11 cellular contexts compared by ENCODE assay signal in the genomic region with DNA sequence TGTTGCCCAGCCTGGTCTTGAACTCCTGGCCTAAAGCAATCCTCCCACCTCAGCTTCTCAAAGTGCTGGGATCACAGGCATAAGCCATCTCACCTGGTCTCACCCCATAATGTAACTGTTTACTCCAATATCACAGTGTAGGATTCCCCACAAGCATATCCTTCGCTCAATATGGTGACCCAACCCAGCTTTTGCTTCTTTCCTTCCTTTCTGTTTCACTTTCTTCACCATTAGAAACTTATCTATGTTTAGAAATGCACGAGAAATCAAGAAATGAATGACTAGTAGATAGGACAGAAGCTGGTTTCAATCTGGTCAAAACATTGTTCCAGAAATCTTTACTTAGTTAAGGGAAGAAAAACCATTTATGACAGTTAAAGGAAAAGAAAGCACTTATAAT. TPM values are rescaled to one million over a fixed set of nuclear protein-coding genes. Genes with fewer than 3 reads are reported as not detected.
DNase-seq lines count a peak whose midpoint lies in the region; ATAC-seq, FAIRE-seq and TF ChIP-seq lines count a peak whose summit lies in the region.
"Had no signal": no experiment of that assay in that cellular context is flagged by ENCODE, and none has a peak within 500 bp of the region (broad histone marks: within the 10 kb centered on the region; RNA-seq: fewer than 3 reads in every experiment).

No MANE protein-coding gene starts in this region.

- peaks cover 9% of the 10 kb centered on the region for H3K36me3 Mint-ChIP-seq in activated CD4-positive, alpha-beta T cell treated with anti-CD3 and anti-CD28 coated beads, Interleukin-2, amount 10 ng/mL, durations not matched to agents 24 days and 14 days (ENCODE audit: low read depth)

- peak overlapping the region; percentile 85 for H3K27ac Mint-ChIP-seq in activated CD4-positive, alpha-beta T cell treated with anti-CD3 and anti-CD28 coated beads, Interleukin-2, amount 10 ng/mL, durations not matched to agents 24 days and 14 days

- peak overlapping the region in 1 of 2 donors; percentile 64 for H3K27ac ChIP-seq in small intestine (ENCODE audit: low read depth in 1 of 2, low read length in 1 of 2)

- no peak for FAIRE-seq in small intestine (lab: Jason Lieb, UNC)
- no peak for FAIRE-seq in HTR-8/SVneo (lab: Jason Lieb, UNC)
- FAIRE-seq: A204.1 had no signal

- H3K9me3 ChIP-seq in small intestine (ENCODE audit: control insufficient read depth, low read depth), result no peaks in the 10 kb centered on the region

- ATAC-seq in HG02981 (IDR thresholded peaks at IDR 0.05; ENCODE audit: unreplicated experiment), result peak; percentile 83

- DNase-seq in activated CD4-positive, alpha-beta T cell treated with anti-CD3 and anti-CD28 coated beads, Interleukin-2, amount 10 ng/mL, durations not matched to agents 24 days and 14 days, result peak; percentile 77
- no peak for DNase-seq in activated CD4-positive, alpha-beta T cell treated with anti-CD3 and anti-CD28 coated beads for 48 hours
- DNase-seq in small intestine, result peak; percentile 26
- DNase-seq in HTR-8/SVneo (ENCODE audit: insufficient read length, low spot score), result no peak
- DNase-seq in KG1 (lab: John Stamatoyannopoulos, UW), result no peak
- no peak for DNase-seq in UCSD-AML1 (lab: John Stamatoyannopoulos, UW; ENCODE audit: unreplicated experiment)
- DNase-seq: NCI-H2171 had no signal

- no peak for TF ChIP-seq CTCF in WI38 (IDR thresholded peaks at IDR 0.05; ENCODE audit: low read depth, low read length)

- H3K27me3 Mint-ChIP-seq in activated CD4-positive, alpha-beta T cell treated with anti-CD3 and anti-CD28 coated beads, Interleukin-2, amount 10 ng/mL, durations not matched to agents 24 days and 14 days, result no peaks in the 10 kb centered on the region

- no peaks in the 10 kb centered on the region for H3K27me3 ChIP-seq in small intestine (ENCODE audit: control insufficient read depth in 2 of 2, insufficient read depth in 2 of 2, low read length in 2 of 2)

- H3K4me1 Mint-ChIP-seq in activated CD4-positive, alpha-beta T cell treated with anti-CD3 and anti-CD28 coated beads, Interleukin-2, amount 10 ng/mL, durations not matched to agents 24 days and 14 days, result peaks cover 46% of the 10 kb centered on the region

- peak overlapping the region; percentile 23; the same call in 1 of the 2 replicates for H3K4me3 ChIP-seq in WI38 (ENCODE audit: low read depth, low read length)
- H3K4me3 ChIP-seq in small intestine (ENCODE audit: low read depth in 1 of 2, low read length in 2 of 2), result no peak overlapping the region
- H3K4me3 ChIP-seq: lung had no signal

- 27 to 30% (median 29%) methylated on average over 2 of the region's 2 CpGs for WGBS in small intestine, 3 donors

- no peaks in the 10 kb centered on the region for H3K36me3 ChIP-seq in small intestine (ENCODE audit: control insufficient read depth in 2 of 2, insufficient read depth in 2 of 2, low read length in 2 of 2)

- H3K4me3 Mint-ChIP-seq in activated CD4-positive, alpha-beta T cell treated with anti-CD3 and anti-CD28 coated beads, Interleukin-2, amount 10 ng/mL, durations not matched to agents 24 days and 14 days, result peak overlapping the region; percentile 80

- intact Hi-C loops in activated CD4-positive, alpha-beta T cell treated with anti-CD3 and anti-CD28 coated beads, Interleukin-2, amount 10 ng/mL, durations not matched to agents 24 days and 14 days (cut with micrococcal nuclease), result loop anchor here (1.0 kb wide), 2 partner anchors 24 to 37 kb away; no protein-coding TSS in a partner anchor

- H3K4me1 ChIP-seq in small intestine (ENCODE audit: control insufficient read depth in 2 of 2, insufficient read depth in 1 of 2, low read depth in 1 of 2, low read length in 1 of 2), result no peaks in the 10 kb centered on the region

- H3K9me3 Mint-ChIP-seq in activated CD4-positive, alpha-beta T cell treated with anti-CD3 and anti-CD28 coated beads, Interleukin-2, amount 10 ng/mL, durations not matched to agents 24 days and 14 days, result peaks cover 3% of the 10 kb centered on the region

RNA-seq across cellular contexts. Expression of a gene that starts 18.9 kb away (rescaled TPM):
- total RNA-seq in activated CD4-positive, alpha-beta T cell treated with anti-CD3 and anti-CD28 coated beads, Interleukin-2, amount 10 ng/mL, durations not matched to agents 24 days and 14 days, result 30.4 and 30.7 TPM in 2 replicates
- 1 to 10 TPM in 2 of 3 donors, under 1 TPM in 1; 0.67 to 3.0 (median 1.4) TPM for polyA plus RNA-seq in small intestine

Comparison
In these comparisons a context has a peak if more than half of its experiments do, and no peak if none do; other contexts are left out.
1. DNase-seq: peak in activated CD4-positive, alpha-beta T cell treated with anti-CD3 and anti-CD28 coated beads, Interleukin-2, amount 10 ng/mL, durations not matched to agents 24 days and 14 days (single experiment) and small intestine (single experiment); none in activated CD4-positive, alpha-beta T cell treated with anti-CD3 and anti-CD28 coated beads for 48 hours (single experiment), HTR-8/SVneo (single experiment), KG1 (single experiment) and UCSD-AML1 (single experiment).